Comparison of ENCODE assay signal across 9 cellular contexts in genomic region chr6:142702501-142703460, GRCh38.
DNase-seq lines count a peak whose midpoint lies in the region; ATAC-seq, FAIRE-seq and TF ChIP-seq lines count a peak whose summit lies in the region.
"Had no signal": no experiment of that assay in that cellular context is flagged by ENCODE, and none has a peak within 500 bp of the region (broad histone marks: within the 10 kb centered on the region; RNA-seq: fewer than 3 reads in every experiment).

No MANE protein-coding gene starts in this region.

- no peak overlapping the region for H3K4me3 Mint-ChIP-seq in naive thymus-derived CD4-positive, alpha-beta T cell

- no peaks in the 10 kb centered on the region for H3K9me3 ChIP-seq in DND-41 (ENCODE audit: insufficient read depth, low read length, severe bottlenecking)
- H3K9me3 ChIP-seq in naive thymus-derived CD4-positive, alpha-beta T cell (ENCODE audit: control insufficient read depth in 2 of 3, low read length in 3 of 3): no peaks in the 10 kb centered on the region

- no peak for FAIRE-seq in D721Med (lab: Jason Lieb, UNC)

- ATAC-seq in DND-41 (ENCODE audit: insufficient read depth, low read depth) (peak; percentile 74), HG03520 (IDR thresholded peaks at IDR 0.05; ENCODE audit: unreplicated experiment) (no peak)
- ATAC-seq in naive thymus-derived CD4-positive, alpha-beta T cell: peak; percentile 82

- H2AFZ ChIP-seq in DND-41 (ENCODE audit: low read depth, low read length): no peak overlapping the region; the same call in 1 of the 2 replicates

- H3K79me2 ChIP-seq in DND-41 (ENCODE audit: insufficient read depth, low read length): no peaks in the 10 kb centered on the region

- no peaks in the 10 kb centered on the region for H3K27me3 Mint-ChIP-seq in naive thymus-derived CD4-positive, alpha-beta T cell
- H3K27me3 Mint-ChIP-seq: IgD-negative memory B cell had no signal

- no peaks in the 10 kb centered on the region for H3K27me3 ChIP-seq in DND-41 (ENCODE audit: insufficient read depth, low read length, poor library complexity)
- no peaks in the 10 kb centered on the region for H3K27me3 ChIP-seq in dorsolateral prefrontal cortex
- no peaks in the 10 kb centered on the region for H3K27me3 ChIP-seq in naive thymus-derived CD4-positive, alpha-beta T cell (ENCODE audit: control insufficient read depth in 2 of 2, insufficient read depth in 2 of 2, low read length in 2 of 2)

- no peak for DNase-seq in DND-41
- DNase-seq in KG1 (lab: John Stamatoyannopoulos, UW): peak; percentile 63
- DNase-seq in dorsolateral prefrontal cortex: peak in 5 of 10 donors; percentile 38 to 58 (median 53)
- no peak for DNase-seq in naive thymus-derived CD4-positive, alpha-beta T cell
- DNase-seq in COR-L47 (lab: John Stamatoyannopoulos, UW): no peak
- no peak for DNase-seq in D721Med (ENCODE audit: insufficient read length, low spot score)
- DNase-seq in T-helper 1 cell: no peak

- H3K36me3 Mint-ChIP-seq in naive thymus-derived CD4-positive, alpha-beta T cell: no peaks in the 10 kb centered on the region
- H3K36me3 Mint-ChIP-seq: IgD-negative memory B cell had no signal

- CTCF ChIA-PET in naive thymus-derived CD4-positive, alpha-beta T cell (lab: Charles Lee): interaction anchor here (0.6 to 1.3 kb wide), 2 partner anchors 9 to 10 kb away, joined by 3 to 4 read pairs; no protein-coding TSS in a partner anchor

- H3K9me3 Mint-ChIP-seq in naive thymus-derived CD4-positive, alpha-beta T cell: no peaks in the 10 kb centered on the region
- H3K9me3 Mint-ChIP-seq: IgD-negative memory B cell had no signal

- no peaks in the 10 kb centered on the region for H3K36me3 ChIP-seq in DND-41 (ENCODE audit: insufficient read depth, low read length)
- no peaks in the 10 kb centered on the region for H3K36me3 ChIP-seq in naive thymus-derived CD4-positive, alpha-beta T cell (ENCODE audit: control insufficient read depth in 2 of 3, insufficient read depth in 3 of 3, low read length in 3 of 3)

- no peaks in the 10 kb centered on the region for H3K4me1 ChIP-seq in DND-41 (ENCODE audit: insufficient read depth, low read length)
- H3K4me1 ChIP-seq in naive thymus-derived CD4-positive, alpha-beta T cell (ENCODE audit: control insufficient read depth in 2 of 2, insufficient read depth in 2 of 2, low read length in 2 of 2): no peaks in the 10 kb centered on the region

- no peak overlapping the region for H3K27ac ChIP-seq in DND-41 (ENCODE audit: low read length)
- peak overlapping the region in 53 of 59 donors; percentile 30 to 85 (median 73) for H3K27ac ChIP-seq in dorsolateral prefrontal cortex
- no peak overlapping the region for H3K27ac ChIP-seq in naive thymus-derived CD4-positive, alpha-beta T cell (ENCODE audit: low read depth, low read length)

- peak overlapping the region in 2 of 9 donors; percentile 13 to 32 for H3K27ac Mint-ChIP-seq in naive thymus-derived CD4-positive, alpha-beta T cell

- H3K4me3 ChIP-seq in DND-41 (ENCODE audit: low read depth in 1 of 2, low read length in 2 of 2) (no peak overlapping the region), dorsolateral prefrontal cortex (peak overlapping the region in 10 of 59 donors; percentile 2 to 29 (median 16))
- H3K4me3 ChIP-seq in naive thymus-derived CD4-positive, alpha-beta T cell (ENCODE audit: low read length): no peak overlapping the region

- TF ChIP-seq CTCF in DND-41 (IDR thresholded peaks at IDR 0.05; ENCODE audit: borderline replicate concordance, extremely low read depth, low read length, poor library complexity, severe bottlenecking) (no peak), dorsolateral prefrontal cortex (IDR thresholded peaks at IDR 0.05 in 54 of 56, conservative IDR thresholded peaks at IDR 0.05 in 2 of 56; ENCODE audit: low read depth in 1 of 56, partially characterized antibody in 56 of 56) (no peak), D721Med (IDR thresholded peaks at IDR 0.05; ENCODE audit: insufficient read depth, missing control alignments) (no peak)

- no peaks in the 10 kb centered on the region for H4K20me1 ChIP-seq in DND-41 (ENCODE audit: insufficient read depth, low read length)

- POLR2A ChIA-PET in naive thymus-derived CD4-positive, alpha-beta T cell (lab: Charles Lee): interaction anchor here (0.7 kb wide), 2 partner anchors 174 to 211 kb away, joined by 3 to 4 read pairs; no protein-coding TSS in a partner anchor

- H3K4me1 Mint-ChIP-seq in naive thymus-derived CD4-positive, alpha-beta T cell: peaks cover 8 to 38% (median 23%) of the 10 kb centered on the region in 7 donors

- intact Hi-C loops in dorsolateral prefrontal cortex (cut with DNase I): no loop called here
- intact Hi-C loops in naive thymus-derived CD4-positive, alpha-beta T cell (cut with micrococcal nuclease): no loop called here

- H3K9ac ChIP-seq in DND-41 (ENCODE audit: low read depth, low read length): no peak overlapping the region

- no peak overlapping the region for H3K4me2 ChIP-seq in DND-41 (ENCODE audit: insufficient read depth, low read length)

Comparison
In these comparisons a context has a peak if more than half of its experiments do, and no peak if none do; other contexts are left out.
1. H3K27ac ChIP-seq: peak in dorsolateral prefrontal cortex (53 of 59); none in DND-41 (single experiment) and naive thymus-derived CD4-positive, alpha-beta T cell (single experiment).